Comparison of ENCODE assay signal across 14 cellular contexts in genomic region chr3:124792341-124793034, GRCh38.
DNase-seq lines count a peak whose midpoint lies in the region; ATAC-seq lines count a peak whose summit lies in the region.
"Had no signal": no experiment of that assay in that cellular context is flagged by ENCODE, and none has a peak within 500 bp of the region (broad histone marks: within the 10 kb centered on the region; RNA-seq: fewer than 3 reads in every experiment).

No MANE protein-coding gene starts in this region.

- ATAC-seq in GM21717 (IDR thresholded peaks at IDR 0.05; ENCODE audit: unreplicated experiment): no peak

- DNase-seq in HCEC 1CT (peak; percentile 24), SK-N-MC (ENCODE audit: low read depth, low spot score) (no peak), fibroblast of peridontal ligament (ENCODE audit: extremely low read depth) (peak; percentile 29), cerebellar nuclear complex (lab: John Stamatoyannopoulos, UW) (no peak), ureter (ENCODE audit: low spot score) (no peak), NCI-H146 treated with DMSO at 0.1 percent for 48 hours (lab: John Stamatoyannopoulos, UW; ENCODE audit: unreplicated experiment) (no peak)
- DNase-seq: activated CD4-positive, CD25-positive, alpha-beta regulatory T cell treated with anti-CD3 and anti-CD28 coated beads, Interleukin-2, amount 50 U/mL, for 72 hours; activated CD8-positive, alpha-beta memory T cell treated with anti-CD3 and anti-CD28 coated beads, Interleukin-2, amount 50 U/mL, for 48 hours; NCI-H1436 treated with DMSO at 0.1 percent for 48 hours; NCI-H510A; spleen had no signal

- H3K27ac ChIP-seq in SK-N-MC (peak overlapping the region; percentile 97), skeletal muscle tissue (ENCODE audit: low read depth, low read length) (peak overlapping the region; percentile 47)

- H3K9ac ChIP-seq in SK-N-MC (ENCODE audit: insufficient read length) (peak overlapping the region; percentile 49), skeletal muscle tissue (ENCODE audit: low read depth in 1 of 3, low read length in 3 of 3) (no peak overlapping the region)

- H3K27me3 ChIP-seq in skeletal muscle tissue (ENCODE audit: control insufficient read depth in 3 of 3, insufficient read depth in 3 of 3, low read length in 3 of 3): no peaks in the 10 kb centered on the region
- H3K27me3 ChIP-seq: left lung, spleen had no signal

- peak overlapping the region; percentile 66; the same call in 1 of the 2 replicates for H3K4me3 ChIP-seq in SK-N-MC
- H3K4me3 ChIP-seq in skeletal muscle tissue (ENCODE audit: low read length in 3 of 3): no peak overlapping the region
- H3K4me3 ChIP-seq: left lung, spleen had no signal

- H3K36me3 ChIP-seq in SK-N-MC (ENCODE audit: insufficient read depth, low read length): peaks cover 10% of the 10 kb centered on the region; the same call in 1 of the 2 replicates
- peaks cover 0 to 19% (median 8%) of the 10 kb centered on the region in 3 donors for H3K36me3 ChIP-seq in skeletal muscle tissue (ENCODE audit: control insufficient read depth in 3 of 3, insufficient read depth in 3 of 3, low read length in 3 of 3)

- H3K9me3 ChIP-seq in SK-N-MC (ENCODE audit: low read depth, low read length) (no peaks in the 10 kb centered on the region), skeletal muscle tissue (ENCODE audit: control insufficient read depth in 3 of 3, low read length in 3 of 3) (no peaks in the 10 kb centered on the region)
- H3K9me3 ChIP-seq: left lung, spleen had no signal

- H3K4me1 ChIP-seq in skeletal muscle tissue (ENCODE audit: control insufficient read depth in 3 of 3, insufficient read depth in 3 of 3, low read length in 3 of 3): peaks cover 31 to 32% (median 32%) of the 10 kb centered on the region in 3 donors

Comparison
In these comparisons a context has a peak if more than half of its experiments do, and no peak if none do; other contexts are left out.
1. DNase-seq: peak in HCEC 1CT (single experiment) and fibroblast of peridontal ligament (single experiment); none in SK-N-MC (single experiment), cerebellar nuclear complex (0 of 2), ureter (single experiment) and NCI-H146 treated with DMSO at 0.1 percent for 48 hours (single experiment).